8 cellular contexts compared by ENCODE assay signal in the genomic region with DNA sequence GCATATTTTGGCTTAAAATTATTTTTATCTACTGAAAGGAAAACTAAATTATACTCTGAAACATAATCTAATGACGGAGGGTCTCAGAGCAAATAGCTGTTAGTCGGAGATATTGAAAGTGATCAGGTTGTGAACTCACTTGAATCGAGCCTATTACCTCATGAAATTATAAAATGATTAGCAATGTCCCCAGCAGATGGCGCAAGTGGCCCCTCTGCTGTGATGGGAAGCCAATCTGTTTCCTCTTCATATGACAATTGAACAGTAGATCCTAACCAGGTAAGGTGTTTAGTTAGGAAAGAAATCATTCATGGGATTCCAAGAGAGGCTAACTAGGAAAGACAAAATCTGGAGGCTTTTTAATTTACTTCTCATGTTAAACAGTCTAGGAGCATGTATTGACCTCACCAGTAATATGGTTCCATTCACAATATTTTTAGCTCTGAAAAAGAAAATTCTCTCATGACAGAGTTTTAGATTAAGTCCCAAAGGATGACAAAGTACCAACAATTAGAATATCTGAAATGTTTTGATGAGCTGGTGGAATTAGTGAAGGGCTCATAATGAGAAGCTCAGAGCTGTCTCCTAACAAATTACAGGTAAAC. TPM values are rescaled to one million over a fixed set of nuclear protein-coding genes. Genes with fewer than 3 reads are reported as not detected.
DNase-seq lines count a peak whose midpoint lies in the region; ATAC-seq and TF ChIP-seq lines count a peak whose summit lies in the region.

No MANE protein-coding gene starts in this region.

- DNase-seq in GF-D8 (lab: John Stamatoyannopoulos, UW) (peak; percentile 46), KG1 (lab: John Stamatoyannopoulos, UW) (peak; percentile 75), Panc1 (ENCODE audit: low read depth, low spot score) (peak; percentile 48), activated T-cell treated with anti-CD3 and anti-CD28 coated beads for 48 hours (ENCODE audit: low read depth) (peak; percentile 58), esophagus squamous epithelium (lab: John Stamatoyannopoulos, UW) (no peak)
- DNase-seq in natural killer cell treated with Interleukin-12 subunit alpha and Interleukin-12 subunit beta and Interleukin-15 and Interleukin-18, amount 100 ng/mL, for 72 hours (ENCODE audit: low spot score): peak; percentile 79
- peak; percentile 56 for DNase-seq in stimulated activated naive B cell treated with anti-CD40 and anti-IgM and Interleukin-4, amounts not matched to agents 10 μg/mL and 1 μg/mL and 100 μg/mL, for 72 hours

- H3K9me3 ChIP-seq in Panc1 (ENCODE audit: control insufficient read depth, insufficient read depth, low read depth, low read length): no peaks in the 10 kb centered on the region
- no peaks in the 10 kb centered on the region for H3K9me3 ChIP-seq in esophagus squamous epithelium

- 1 to 2% methylated on average over 4 of the region's 4 CpGs for WGBS in esophagus squamous epithelium, 2 donors

- H3K36me3 ChIP-seq in Panc1 (ENCODE audit: control insufficient read depth, insufficient read depth, low read length) (no peaks in the 10 kb centered on the region), esophagus squamous epithelium (no peaks in the 10 kb centered on the region)

- CTCF ChIA-PET in Panc1 (lab: Charles Lee): interaction anchor here (0.6 to 2.6 kb wide), 6 partner anchors 11 to 129 kb away, joined by 3 to 35 read pairs (median 10); a partner anchor contains a TSS

- H3K4me1 Mint-ChIP-seq in natural killer cell treated with Interleukin-12 subunit alpha and Interleukin-12 subunit beta and Interleukin-15 and Interleukin-18, amount 100 ng/mL, for 72 hours (ENCODE audit: low read depth in 2 of 2): no peaks in the 10 kb centered on the region
- H3K4me1 Mint-ChIP-seq in stimulated activated naive B cell treated with anti-CD40 and anti-IgM and Interleukin-4, amounts not matched to agents 10 μg/mL and 1 μg/mL and 100 μg/mL, for 72 hours: peaks cover 0 to 5% of the 10 kb centered on the region in 2 donors

- H3K27me3 ChIP-seq in Panc1 (ENCODE audit: control insufficient read depth, insufficient read depth, low read length): no peaks in the 10 kb centered on the region
- H3K27me3 ChIP-seq in esophagus squamous epithelium: no peaks in the 10 kb centered on the region

- no peak overlapping the region for H3K4me3 ChIP-seq in Panc1 (ENCODE audit: low read depth in 2 of 2, low read length in 2 of 2)
- H3K4me3 ChIP-seq in esophagus squamous epithelium: no peak overlapping the region

- ATAC-seq in Panc1 (peak; percentile 90), GM21423 (IDR thresholded peaks at IDR 0.05; ENCODE audit: unreplicated experiment) (no peak)
- ATAC-seq in natural killer cell treated with Interleukin-12 subunit alpha and Interleukin-12 subunit beta and Interleukin-15 and Interleukin-18, amount 100 ng/mL, for 72 hours: peak in 1 of 2 donors; percentile 61
- peak; percentile 69 to 74 for ATAC-seq in stimulated activated naive B cell treated with anti-CD40 and anti-IgM and Interleukin-4, amounts not matched to agents 10 μg/mL and 1 μg/mL and 100 μg/mL, for 72 hours (replicated peaks)

- TF ChIP-seq POLR2A in esophagus squamous epithelium (IDR thresholded peaks at IDR 0.05): no peak

- no peaks in the 10 kb centered on the region for H3K9me3 Mint-ChIP-seq in natural killer cell treated with Interleukin-12 subunit alpha and Interleukin-12 subunit beta and Interleukin-15 and Interleukin-18, amount 100 ng/mL, for 72 hours
- no peaks in the 10 kb centered on the region for H3K9me3 Mint-ChIP-seq in stimulated activated naive B cell treated with anti-CD40 and anti-IgM and Interleukin-4, amounts not matched to agents 10 μg/mL and 1 μg/mL and 100 μg/mL, for 72 hours

- no peak overlapping the region for H3K27ac Mint-ChIP-seq in natural killer cell treated with Interleukin-12 subunit alpha and Interleukin-12 subunit beta and Interleukin-15 and Interleukin-18, amount 100 ng/mL, for 72 hours
- no peak overlapping the region for H3K27ac Mint-ChIP-seq in stimulated activated naive B cell treated with anti-CD40 and anti-IgM and Interleukin-4, amounts not matched to agents 10 μg/mL and 1 μg/mL and 100 μg/mL, for 72 hours

- in situ Hi-C loops in Panc1 (cut with HindIII; ENCODE audit: low pct_unique_long_range_greater_than_20kb, low sequenced_read_pairs): no loop called here

- TF ChIP-seq CTCF in Panc1 (IDR thresholded peaks at IDR 0.05): peak; percentile 82
- peak; percentile 57 to 88 (median 82) for TF ChIP-seq CTCF in esophagus squamous epithelium (IDR thresholded peaks at IDR 0.05)

- H3K27ac ChIP-seq in Panc1 (ENCODE audit: low read length): no peak overlapping the region
- no peak overlapping the region for H3K27ac ChIP-seq in esophagus squamous epithelium

- H3K27me3 Mint-ChIP-seq in natural killer cell treated with Interleukin-12 subunit alpha and Interleukin-12 subunit beta and Interleukin-15 and Interleukin-18, amount 100 ng/mL, for 72 hours: no peaks in the 10 kb centered on the region
- H3K27me3 Mint-ChIP-seq in stimulated activated naive B cell treated with anti-CD40 and anti-IgM and Interleukin-4, amounts not matched to agents 10 μg/mL and 1 μg/mL and 100 μg/mL, for 72 hours: no peaks in the 10 kb centered on the region

- H3K4me1 ChIP-seq in Panc1 (ENCODE audit: control insufficient read depth, insufficient read depth, low read length): no peaks in the 10 kb centered on the region
- no peaks in the 10 kb centered on the region for H3K4me1 ChIP-seq in esophagus squamous epithelium

- POLR2A ChIA-PET in Panc1 (lab: Charles Lee): interaction anchor here (0.6 to 1.1 kb wide), 2 partner anchors 9 to 23 kb away, joined by 4 to 8 read pairs; no protein-coding TSS in a partner anchor

- no TSS peak for BruUV-seq in Panc1 (replicated peaks; lab: Mats Ljungman, UMichigan)

- H3K4me3 Mint-ChIP-seq in natural killer cell treated with Interleukin-12 subunit alpha and Interleukin-12 subunit beta and Interleukin-15 and Interleukin-18, amount 100 ng/mL, for 72 hours: no peak overlapping the region
- no peak overlapping the region for H3K4me3 Mint-ChIP-seq in stimulated activated naive B cell treated with anti-CD40 and anti-IgM and Interleukin-4, amounts not matched to agents 10 μg/mL and 1 μg/mL and 100 μg/mL, for 72 hours

- H3K36me3 Mint-ChIP-seq in natural killer cell treated with Interleukin-12 subunit alpha and Interleukin-12 subunit beta and Interleukin-15 and Interleukin-18, amount 100 ng/mL, for 72 hours: no peaks in the 10 kb centered on the region
- no peaks in the 10 kb centered on the region for H3K36me3 Mint-ChIP-seq in stimulated activated naive B cell treated with anti-CD40 and anti-IgM and Interleukin-4, amounts not matched to agents 10 μg/mL and 1 μg/mL and 100 μg/mL, for 72 hours

- intact Hi-C loops in Panc1 (cut with micrococcal nuclease; ENCODE audit: unreplicated experiment) (loop anchor here (1.0 to 2.0 kb wide), 2 partner anchors 57 to 100 kb away; no protein-coding TSS in a partner anchor), esophagus squamous epithelium (cut with DNase I) (loop anchor here (5.0 kb wide), 1 partner anchor 104 kb away; no protein-coding TSS in a partner anchor)

RNA-seq across cellular contexts. Expression of a gene that starts 29.9 kb away (rescaled TPM):
- total RNA-seq in Panc1 (2021; ENCODE audit: unreplicated experiment) (37.1 TPM), esophagus squamous epithelium (10 to 100 TPM; 13.9 to 22.4 (median 15.6) TPM)
- 31.6 TPM for polyA plus RNA-seq in Panc1 (2012; ENCODE audit: insufficient read length)
- 10 to 100 TPM; 45.5 to 54.7 TPM for total RNA-seq in natural killer cell treated with Interleukin-12 subunit alpha and Interleukin-12 subunit beta and Interleukin-15 and Interleukin-18, amount 100 ng/mL, for 72 hours

RNA-seq across cellular contexts. Expression of a gene that starts 43.3 kb away (rescaled TPM):
- total RNA-seq in Panc1 (2021; ENCODE audit: unreplicated experiment) (37.6 TPM), esophagus squamous epithelium (100 to 1,000 TPM; 121 to 235 (median 164) TPM)
- 41.5 TPM for polyA plus RNA-seq in Panc1 (2012; ENCODE audit: insufficient read length)
- 10 to 100 TPM in 1 of 2 donors, 1 to 10 TPM in 1; 8.6 to 12.0 TPM for total RNA-seq in natural killer cell treated with Interleukin-12 subunit alpha and Interleukin-12 subunit beta and Interleukin-15 and Interleukin-18, amount 100 ng/mL, for 72 hours
